Comparison of ENCODE assay signal across 40 cellular contexts in genomic region chr14:64008016-64008415, GRCh38.
"Had no signal": no experiment of that assay in that cellular context is flagged by ENCODE, and none has a peak within 500 bp of the region (broad histone marks: within the 10 kb centered on the region; RNA-seq: fewer than 3 reads in every experiment).

No MANE protein-coding gene starts in this region.

- H3K4me1 ChIP-seq: adrenal gland, Peyer's patch, SJSA1 had no signal

- H3K4me1 Mint-ChIP-seq: activated CD4-positive, alpha-beta T cell treated with anti-CD3 and anti-CD28 coated beads, Interleukin-2, amount 10 ng/mL, durations not matched to agents 7 days and 5 days; activated naive CD8-positive, alpha-beta T cell treated with anti-CD3 and anti-CD28 coated beads for 36 hours; brain; WTC11 had no signal

- H3K27me3 ChIP-seq: adrenal gland, Peyer's patch, SJSA1 had no signal

- ATAC-seq: activated CD4-positive, alpha-beta T cell treated with anti-CD3 and anti-CD28 coated beads for 36 hours; activated CD4-positive, CD25-positive, alpha-beta regulatory T cell treated with anti-CD3 and anti-CD28 coated beads, Interleukin-2, amount 50 U/mL, for 24 hours; activated CD8-positive, alpha-beta T cell treated with anti-CD3 and anti-CD28 coated beads, Interleukin-2, amount 10 ng/mL, durations not matched to agents 7 days and 5 days; activated T-cell treated with anti-CD3 and anti-CD28 coated beads, Interleukin-2, amount 50 U/mL, for 72 hours; activated T-helper 17 cell treated with anti-CD3 and anti-CD28 coated beads, Interleukin-2, amount 50 U/mL, for 72 hours; PC-3; WTC11 had no signal

- H3K27me3 Mint-ChIP-seq: activated CD4-positive, alpha-beta T cell treated with anti-CD3 and anti-CD28 coated beads for 36 hours; activated CD4-positive, alpha-beta T cell treated with anti-CD3 and anti-CD28 coated beads, Interleukin-2, amount 10 ng/mL, durations not matched to agents 7 days and 5 days; activated naive CD8-positive, alpha-beta T cell treated with anti-CD3 and anti-CD28 coated beads for 36 hours; activated T-helper 17 cell treated with anti-CD3 and anti-CD28 coated beads, Interleukin-2, amount 50 U/mL, for 72 hours; brain had no signal

- H3K9me3 Mint-ChIP-seq: activated CD4-positive, alpha-beta T cell treated with anti-CD3 and anti-CD28 coated beads, Interleukin-2, amount 10 ng/mL, durations not matched to agents 7 days and 5 days; activated naive CD8-positive, alpha-beta T cell treated with anti-CD3 and anti-CD28 coated beads for 36 hours; activated T-cell treated with anti-CD3 and anti-CD28 coated beads, Interleukin-2, amount 50 U/mL, for 72 hours; activated T-helper 17 cell treated with anti-CD3 and anti-CD28 coated beads, Interleukin-2, amount 50 U/mL, for 72 hours; brain; T-helper 1 cell treated with Interleukin-12 subunit alpha and Interleukin-12 subunit beta and Interleukin-4 antibody, amounts not matched to agents 30 μg/mL and 1 μg/mL, for 36 hours; T-helper 2 cell treated with Interferon-gamma antibody and Interleukin-4, amounts not matched to agents 5 μg/mL and 100 μg/mL, for 36 hours; WTC11 had no signal

- H3K36me3 ChIP-seq: adrenal gland had no signal

- H3K4me3 Mint-ChIP-seq: activated CD4-positive, alpha-beta T cell treated with anti-CD3 and anti-CD28 coated beads for 36 hours; activated CD4-positive, alpha-beta T cell treated with anti-CD3 and anti-CD28 coated beads, Interleukin-2, amount 10 ng/mL, durations not matched to agents 7 days and 5 days; activated CD8-positive, alpha-beta T cell treated with anti-CD3 and anti-CD28 coated beads, Interleukin-2, amount 10 ng/mL, durations not matched to agents 7 days and 5 days; activated naive CD8-positive, alpha-beta T cell treated with anti-CD3 and anti-CD28 coated beads for 36 hours; activated T-cell treated with anti-CD3 and anti-CD28 coated beads, Interleukin-2, amount 50 U/mL, for 72 hours; activated T-helper 17 cell treated with anti-CD3 and anti-CD28 coated beads, Interleukin-2, amount 50 U/mL, for 72 hours; brain; T-helper 1 cell treated with Interleukin-12 subunit alpha and Interleukin-12 subunit beta and Interleukin-4 antibody, amounts not matched to agents 30 μg/mL and 1 μg/mL, for 36 hours; T-helper 2 cell treated with Interferon-gamma antibody and Interleukin-4, amounts not matched to agents 5 μg/mL and 100 μg/mL, for 36 hours; WTC11 had no signal

- H3K27ac ChIP-seq: adrenal gland, Peyer's patch, SJSA1 had no signal

- H3K27ac Mint-ChIP-seq: activated CD4-positive, alpha-beta T cell treated with anti-CD3 and anti-CD28 coated beads for 36 hours; activated CD4-positive, alpha-beta T cell treated with anti-CD3 and anti-CD28 coated beads, Interleukin-2, amount 10 ng/mL, durations not matched to agents 7 days and 5 days; activated CD8-positive, alpha-beta T cell treated with anti-CD3 and anti-CD28 coated beads, Interleukin-2, amount 10 ng/mL, durations not matched to agents 7 days and 5 days; activated naive CD8-positive, alpha-beta T cell treated with anti-CD3 and anti-CD28 coated beads for 36 hours; activated T-cell treated with anti-CD3 and anti-CD28 coated beads, Interleukin-2, amount 50 U/mL, for 72 hours; activated T-helper 17 cell treated with anti-CD3 and anti-CD28 coated beads, Interleukin-2, amount 50 U/mL, for 72 hours; T-helper 1 cell treated with Interleukin-12 subunit alpha and Interleukin-12 subunit beta and Interleukin-4 antibody, amounts not matched to agents 30 μg/mL and 1 μg/mL, for 36 hours; T-helper 2 cell treated with Interferon-gamma antibody and Interleukin-4, amounts not matched to agents 5 μg/mL and 100 μg/mL, for 36 hours; WTC11 had no signal

- H3K4me3 ChIP-seq: adrenal gland, Peyer's patch, SJSA1 had no signal

- DNase-seq: activated CD4-positive, alpha-beta T cell treated with anti-CD3 and anti-CD28 coated beads for 36 hours; activated CD4-positive, alpha-beta T cell treated with anti-CD3 and anti-CD28 coated beads, Interleukin-2, amount 10 ng/mL, durations not matched to agents 7 days and 5 days; activated CD4-positive, alpha-beta T cell treated with anti-CD3 and anti-CD28 coated beads, Interleukin-2, amount 50 U/mL, for 48 hours; activated CD8-positive, alpha-beta T cell treated with anti-CD3 and anti-CD28 coated beads, Interleukin-2, amount 10 ng/mL, durations not matched to agents 7 days and 5 days; activated effector memory CD4-positive, alpha-beta T cell treated with anti-CD3 and anti-CD28 coated beads, Interleukin-2, amount 50 U/mL, for 16 hours; activated naive CD4-positive, alpha-beta T cell; activated naive CD4-positive, alpha-beta T cell treated with anti-CD3 and anti-CD28 coated beads, Interleukin-2, amount 50 U/mL, for 16 hours; activated naive CD8-positive, alpha-beta T cell treated with anti-CD3 and anti-CD28 coated beads for 36 hours; activated T-cell treated with anti-CD3 and anti-CD28 coated beads for 4 hours; activated T-cell treated with anti-CD3 and anti-CD28 coated beads, Interleukin-2, amount 50 U/mL, for 72 hours; adrenal gland; caudate nucleus; cerebellar nuclear complex; Kasumi-1; KBM-7; MM.1S; MV-4-11; NCI-H1092; NCI-H1436 treated with DMSO at 0.1 percent for 48 hours; NCI-H1694 treated with DMSO at 0.1 percent for 48 hours; NCI-H2029; NCI-H2107; NCI-H2171 treated with DMSO at 0.1 percent for 48 hours; NCI-H2227 treated with DMSO at 0.1 percent for 48 hours; NCI-H446; NCI-H510A treated with DMSO at 0.1 percent for 48 hours; NCI-H526 treated with DMSO at 0.1 percent for 48 hours; NCI-H774; PC-3; Peyer's patch; RPMI8226; SHP77 treated with DMSO at 0.1 percent for 48 hours; SK-N-SH had no signal

- H3K9ac ChIP-seq: SK-N-SH had no signal

- H3K9me3 ChIP-seq: adrenal gland, Peyer's patch, SJSA1, SK-N-SH had no signal
